1 cellular context compared by ENCODE assay signal in the genomic region with DNA sequence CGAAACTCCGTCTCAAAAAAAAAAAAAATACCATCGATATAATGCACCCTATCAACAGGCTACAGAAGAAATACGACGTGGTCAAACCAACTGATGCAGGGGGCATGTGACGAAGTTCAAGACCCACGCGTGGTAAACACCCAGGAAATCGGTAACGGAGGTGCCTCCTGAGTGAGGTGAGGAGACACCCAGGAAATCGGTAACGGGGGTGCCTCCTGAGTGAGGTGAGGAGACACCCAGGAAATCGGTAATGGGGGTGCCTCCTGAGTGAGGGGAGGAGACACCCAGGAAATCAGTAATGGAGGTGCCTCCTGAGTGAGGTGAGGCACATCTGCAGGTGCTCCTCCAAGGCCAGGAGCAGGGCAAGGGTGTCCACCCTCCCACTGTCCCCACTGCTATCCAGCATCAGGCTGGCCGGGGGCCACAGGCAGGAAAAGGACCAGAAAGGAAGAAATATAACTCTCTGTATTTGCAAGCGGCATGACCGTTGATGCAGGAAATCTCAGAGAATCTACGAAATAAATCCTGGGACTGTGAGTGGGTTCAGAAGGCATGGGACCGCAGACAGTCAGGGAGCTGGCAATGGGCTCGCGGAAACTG.
TF ChIP-seq lines count a peak whose summit lies in the region.

No MANE protein-coding gene starts in this region.

TF ChIP-seq in IMR-90, 13 proteins besides CTCF, POLR2A, EP300 and RAD21:
- no peak for TF ChIP-seq MXI1 (IDR thresholded peaks at IDR 0.05; ENCODE audit: borderline replicate concordance, low read depth, low read length)
- no peak for TF ChIP-seq CHD1 (IDR thresholded peaks at IDR 0.05; ENCODE audit: low read depth, low read length)
- TF ChIP-seq SMC3 (IDR thresholded peaks at IDR 0.05; ENCODE audit: low read depth, low read length), result no peak
